Comparison of ENCODE assay signal across 8 cellular contexts in the genomic region with DNA sequence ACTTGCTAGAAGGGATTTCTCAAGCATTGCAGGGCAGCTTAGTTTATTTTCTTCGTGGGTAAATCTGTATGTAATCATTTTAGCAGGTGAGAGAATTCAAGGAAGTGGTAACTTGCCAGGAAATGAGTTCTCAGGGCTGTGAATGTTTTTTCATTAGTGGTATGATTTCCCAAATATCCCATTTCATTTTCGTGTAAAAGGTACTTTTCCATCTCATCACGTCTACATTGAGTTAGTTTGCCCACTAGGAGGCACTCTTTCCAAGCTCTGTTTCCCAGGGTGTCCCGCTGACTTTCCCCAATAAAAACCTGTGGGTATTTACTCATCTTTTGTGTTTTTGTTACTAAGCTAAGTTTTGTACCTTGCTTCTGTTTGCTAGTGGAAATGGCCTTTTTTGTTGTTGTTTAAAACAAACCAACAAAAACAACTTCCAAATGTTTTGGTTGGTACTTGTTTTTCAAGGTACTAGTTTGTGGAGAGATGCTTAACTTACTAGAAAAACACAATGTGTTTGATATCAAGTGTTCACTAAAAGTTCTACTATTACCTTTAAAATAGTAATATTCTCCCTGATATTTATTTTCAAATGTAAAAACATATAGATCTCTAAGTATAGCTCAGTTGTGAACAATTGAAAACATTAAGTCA.
DNase-seq lines count a peak whose midpoint lies in the region; ATAC-seq and TF ChIP-seq lines count a peak whose summit lies in the region.
"Had no signal": no experiment of that assay in that cellular context is flagged by ENCODE, and none has a peak within 500 bp of the region (broad histone marks: within the 10 kb centered on the region; RNA-seq: fewer than 3 reads in every experiment).

No MANE protein-coding gene starts in this region.

- H2AFZ ChIP-seq in trophoblast cell (ENCODE audit: insufficient read depth, low read length, poor library complexity) = no peak overlapping the region

- no peak overlapping the region for H3K9ac ChIP-seq in trophoblast cell (ENCODE audit: low read length)

- H3K4me3 ChIP-seq in DOHH2 (ENCODE audit: low read length) (no peak overlapping the region), trophoblast cell (ENCODE audit: low read depth, low read length) (no peak overlapping the region)

- H3K79me1 ChIP-seq in trophoblast cell (ENCODE audit: low read length) = no peaks in the 10 kb centered on the region

- no peak overlapping the region for H2BK5ac ChIP-seq in trophoblast cell (ENCODE audit: low read depth, low read length, poor library complexity)

- H3K27ac ChIP-seq in DOHH2 (ENCODE audit: low read depth, low read length) (no peak overlapping the region), trophoblast cell (ENCODE audit: low read depth, low read length) (no peak overlapping the region)

- no peak overlapping the region for H3K18ac ChIP-seq in trophoblast cell (ENCODE audit: low read length)

- peak; percentile 74 for ATAC-seq in GM21390 (IDR thresholded peaks at IDR 0.05; ENCODE audit: unreplicated experiment)
- no peak for ATAC-seq in stimulated activated memory B cell treated with anti-CD40 and anti-IgM and Interleukin-4, amounts not matched to agents 10 μg/mL and 1 μg/mL and 100 μg/mL, for 72 hours

- H3K4me2 ChIP-seq in DOHH2 (ENCODE audit: low read length) (no peak overlapping the region), trophoblast cell (ENCODE audit: low read length) (no peak overlapping the region)

- H3K4me3 Mint-ChIP-seq in stimulated activated memory B cell treated with anti-CD40 and anti-IgM and Interleukin-4, amounts not matched to agents 10 μg/mL and 1 μg/mL and 100 μg/mL, for 72 hours = no peak overlapping the region
- H3K4me3 Mint-ChIP-seq: activated naive CD4-positive, alpha-beta T cell treated with anti-CD3 and anti-CD28 coated beads, Interleukin-2, amount 50 U/mL, for 24 hours had no signal

- H3K14ac ChIP-seq in trophoblast cell (ENCODE audit: low read length) = no peak overlapping the region

- H3F3A ChIP-seq in DOHH2 (ENCODE audit: control insufficient read depth, insufficient read depth) = no peaks in the 10 kb centered on the region

- H3K36me3 ChIP-seq in DOHH2 (ENCODE audit: control insufficient read depth, low read length) (no peaks in the 10 kb centered on the region), trophoblast cell (ENCODE audit: control insufficient read depth in 1 of 2, insufficient read depth in 2 of 2, low read length in 2 of 2) (no peaks in the 10 kb centered on the region)

- H3K27me3 Mint-ChIP-seq in stimulated activated memory B cell treated with anti-CD40 and anti-IgM and Interleukin-4, amounts not matched to agents 10 μg/mL and 1 μg/mL and 100 μg/mL, for 72 hours = peaks cover 9% of the 10 kb centered on the region

- H3K4me1 Mint-ChIP-seq in stimulated activated memory B cell treated with anti-CD40 and anti-IgM and Interleukin-4, amounts not matched to agents 10 μg/mL and 1 μg/mL and 100 μg/mL, for 72 hours = no peaks in the 10 kb centered on the region

- H3K79me2 ChIP-seq in DOHH2 (ENCODE audit: control insufficient read depth, low read length) (no peaks in the 10 kb centered on the region), trophoblast cell (ENCODE audit: control insufficient read depth, insufficient read depth, low read length, poor library complexity) (no peaks in the 10 kb centered on the region)

- no peak overlapping the region for H3K23ac ChIP-seq in trophoblast cell (ENCODE audit: low read length)

- H3K4ac ChIP-seq in trophoblast cell (ENCODE audit: low read depth, low read length) = no peak overlapping the region

- peaks cover 3% of the 10 kb centered on the region for H3K9me3 Mint-ChIP-seq in stimulated activated memory B cell treated with anti-CD40 and anti-IgM and Interleukin-4, amounts not matched to agents 10 μg/mL and 1 μg/mL and 100 μg/mL, for 72 hours
- H3K9me3 Mint-ChIP-seq: activated naive CD4-positive, alpha-beta T cell treated with anti-CD3 and anti-CD28 coated beads, Interleukin-2, amount 50 U/mL, for 24 hours had no signal

- H3K9me3 ChIP-seq in DOHH2 (ENCODE audit: control insufficient read depth, insufficient read depth, low read length) (no peaks in the 10 kb centered on the region), trophoblast cell (ENCODE audit: insufficient read depth, low read depth, low read length) (no peaks in the 10 kb centered on the region)

- no peak overlapping the region for H2AK5ac ChIP-seq in trophoblast cell (ENCODE audit: low read length)

- peak; percentile 76 for TF ChIP-seq CTCF in DOHH2 (IDR thresholded peaks at IDR 0.05; ENCODE audit: low read depth, low read length, poor library complexity, severe bottlenecking)

- H2BK12ac ChIP-seq in trophoblast cell (ENCODE audit: low read length) = no peak overlapping the region

- no peak overlapping the region for H4K8ac ChIP-seq in trophoblast cell (ENCODE audit: low read depth, low read length)

- no peak overlapping the region for H3K27ac Mint-ChIP-seq in stimulated activated memory B cell treated with anti-CD40 and anti-IgM and Interleukin-4, amounts not matched to agents 10 μg/mL and 1 μg/mL and 100 μg/mL, for 72 hours
- H3K27ac Mint-ChIP-seq: activated naive CD4-positive, alpha-beta T cell treated with anti-CD3 and anti-CD28 coated beads, Interleukin-2, amount 50 U/mL, for 24 hours had no signal

- no peak overlapping the region for H4K91ac ChIP-seq in trophoblast cell (ENCODE audit: low read depth, low read length)

- no peaks in the 10 kb centered on the region for H4K20me1 ChIP-seq in DOHH2 (ENCODE audit: control insufficient read depth, insufficient read depth, low read depth, low read length)

- no peak overlapping the region for H2BK120ac ChIP-seq in trophoblast cell (ENCODE audit: insufficient read depth, low read length, poor library complexity)

- H3K27me3 ChIP-seq in DOHH2 (ENCODE audit: control insufficient read depth, low read length) (no peaks in the 10 kb centered on the region), trophoblast cell (ENCODE audit: insufficient read depth, low read length) (no peaks in the 10 kb centered on the region)

- no CpG with 5 or more reads among the region's 4 CpGs for WGBS in trophoblast cell (ENCODE audit: extremely low coverage, insufficient coverage, insufficient read length)

- H3K9me2 ChIP-seq in DOHH2 (replicated peaks; ENCODE audit: control insufficient read depth, low read length) = no peaks in the 10 kb centered on the region

- no peaks in the 10 kb centered on the region for H3K36me3 Mint-ChIP-seq in stimulated activated memory B cell treated with anti-CD40 and anti-IgM and Interleukin-4, amounts not matched to agents 10 μg/mL and 1 μg/mL and 100 μg/mL, for 72 hours
- H3K36me3 Mint-ChIP-seq: activated naive CD4-positive, alpha-beta T cell treated with anti-CD3 and anti-CD28 coated beads, Interleukin-2, amount 50 U/mL, for 24 hours had no signal

- DNase-seq in NCI-H146 treated with DMSO at 0.1 percent for 48 hours (lab: John Stamatoyannopoulos, UW; ENCODE audit: unreplicated experiment) = peak; percentile 31
- peak; percentile 4 for DNase-seq in activated T-cell treated with anti-CD3 and anti-CD28 coated beads for 48 hours (ENCODE audit: low read depth)
- DNase-seq in glomerular endothelial cell (ENCODE audit: extremely low read depth, low read depth, low spot score) = peak; percentile 91
- peak; percentile 17 to 84 for DNase-seq in trophoblast cell

- H3K4me1 ChIP-seq in DOHH2 (ENCODE audit: control insufficient read depth, low read length) (no peaks in the 10 kb centered on the region), trophoblast cell (ENCODE audit: control insufficient read depth in 1 of 2, insufficient read depth in 2 of 2, low read length in 2 of 2) (no peaks in the 10 kb centered on the region)

- no peak overlapping the region for H4K12ac ChIP-seq in trophoblast cell (ENCODE audit: low read depth, low read length)

Comparison
In these comparisons a context has a peak if more than half of its experiments do, and no peak if none do; other contexts are left out.
1. DNase-seq: peak in every context shown above with its lines; median percentile 91 in glomerular endothelial cell; 50 in trophoblast cell; 31 in NCI-H146 treated with DMSO at 0.1 percent for 48 hours; 4 in activated T-cell treated with anti-CD3 and anti-CD28 coated beads for 48 hours.